In genomic region chr18:22739243-22739642, GRCh38 we compare ENCODE assay signal across 25 cellular contexts.
"Had no signal": no experiment of that assay in that cellular context is flagged by ENCODE, and none has a peak within 500 bp of the region (broad histone marks: within the 10 kb centered on the region; RNA-seq: fewer than 3 reads in every experiment).

No MANE protein-coding gene starts in this region.

- H3K27ac Mint-ChIP-seq: activated CD8-positive, alpha-beta memory T cell treated with anti-CD3 and anti-CD28 coated beads, Interleukin-2, amount 10 ng/mL, durations not matched to agents 7 days and 5 days; activated naive CD8-positive, alpha-beta T cell; activated T-cell treated with anti-CD3 and anti-CD28 coated beads, Interleukin-2, amount 50 U/mL, for 72 hours; natural killer cell treated with Interleukin-12 subunit alpha and Interleukin-12 subunit beta and Interleukin-15 and Interleukin-18, amount 100 ng/mL, for 72 hours; stimulated activated naive CD8-positive, alpha-beta T cell treated with anti-CD3 and anti-CD28 coated beads, Interleukin-15, Interleukin-2, amounts not matched to agents 100 ng/mL and 50 ng/mL, for 24 hours; T-helper 1 cell treated with Interleukin-12 subunit alpha and Interleukin-12 subunit beta and Interleukin-4 antibody, amounts not matched to agents 30 μg/mL and 1 μg/mL, for 36 hours; WTC11 had no signal

- H3K27me3 ChIP-seq: colonic mucosa, esophagus squamous epithelium, heart right ventricle, right lobe of liver, upper lobe of left lung had no signal

- H3K36me3 Mint-ChIP-seq: activated naive CD8-positive, alpha-beta T cell; natural killer cell treated with Interleukin-12 subunit alpha and Interleukin-12 subunit beta and Interleukin-15 and Interleukin-18, amount 100 ng/mL, for 72 hours; WTC11 had no signal

- H3K4me1 Mint-ChIP-seq: central memory CD8-positive, alpha-beta T cell had no signal

- DNase-seq: activated CD4-positive, alpha-beta T cell treated with anti-CD3 and anti-CD28 coated beads for 4 hours; activated CD4-positive, alpha-beta T cell treated with anti-CD3 and anti-CD28 coated beads, Interleukin-2, amount 50 U/mL, for 48 hours; activated CD8-positive, alpha-beta memory T cell treated with anti-CD3 and anti-CD28 coated beads, Interleukin-2, amount 10 ng/mL, durations not matched to agents 7 days and 5 days; activated effector memory CD4-positive, alpha-beta T cell treated with Interleukin-2 at 50 U/mL for 16 hours; activated naive CD4-positive, alpha-beta T cell treated with Interleukin-2 at 50 U/mL for 16 hours; activated T-cell treated with anti-CD3 and anti-CD28 coated beads for 4 hours; activated T-cell treated with anti-CD3 and anti-CD28 coated beads, Interleukin-2, amount 50 U/mL, for 72 hours; anterior cingulate cortex; colonic mucosa; effector CD8-positive, alpha-beta T cell; esophagus squamous epithelium; foreskin melanocyte; heart right ventricle; left ventricle myocardium inferior; mucosa of descending colon; right lobe of liver; stimulated activated CD4-positive, alpha-beta T cell treated with anti-CD3 and anti-CD28 coated beads, Interleukin-2, amount 100 ng/mL, for 48 hours; upper lobe of left lung had no signal

- H3K4me3 ChIP-seq: colonic mucosa, esophagus squamous epithelium, heart right ventricle, left ventricle myocardium inferior, mucosa of descending colon, right lobe of liver, upper lobe of left lung had no signal

- H3K4me1 ChIP-seq: colonic mucosa, esophagus squamous epithelium, upper lobe of left lung had no signal

- ATAC-seq: activated CD8-positive, alpha-beta memory T cell treated with anti-CD3 and anti-CD28 coated beads, Interleukin-2, amount 10 ng/mL, durations not matched to agents 7 days and 5 days; mucosa of descending colon; natural killer cell treated with Interleukin-12 subunit alpha and Interleukin-12 subunit beta and Interleukin-15 and Interleukin-18, amount 100 ng/mL, for 72 hours; WTC11 had no signal

- H3K9me3 Mint-ChIP-seq: central memory CD8-positive, alpha-beta T cell; natural killer cell treated with Interleukin-12 subunit alpha and Interleukin-12 subunit beta and Interleukin-15 and Interleukin-18, amount 100 ng/mL, for 72 hours; stimulated activated naive CD8-positive, alpha-beta T cell treated with anti-CD3 and anti-CD28 coated beads, Interleukin-15, Interleukin-2, amounts not matched to agents 100 ng/mL and 50 ng/mL, for 24 hours had no signal

- H3K27me3 Mint-ChIP-seq: stimulated activated naive CD8-positive, alpha-beta T cell treated with anti-CD3 and anti-CD28 coated beads, Interleukin-15, Interleukin-2, amounts not matched to agents 100 ng/mL and 50 ng/mL, for 24 hours had no signal

- H3K4me3 Mint-ChIP-seq: activated CD8-positive, alpha-beta memory T cell treated with anti-CD3 and anti-CD28 coated beads, Interleukin-2, amount 10 ng/mL, durations not matched to agents 7 days and 5 days; activated naive CD8-positive, alpha-beta T cell; activated T-cell treated with anti-CD3 and anti-CD28 coated beads, Interleukin-2, amount 50 U/mL, for 72 hours; central memory CD8-positive, alpha-beta T cell; natural killer cell treated with Interleukin-12 subunit alpha and Interleukin-12 subunit beta and Interleukin-15 and Interleukin-18, amount 100 ng/mL, for 72 hours; stimulated activated naive CD8-positive, alpha-beta T cell treated with anti-CD3 and anti-CD28 coated beads, Interleukin-15, Interleukin-2, amounts not matched to agents 100 ng/mL and 50 ng/mL, for 24 hours; T-helper 1 cell treated with Interleukin-12 subunit alpha and Interleukin-12 subunit beta and Interleukin-4 antibody, amounts not matched to agents 30 μg/mL and 1 μg/mL, for 36 hours; WTC11 had no signal

- H3K27ac ChIP-seq: colonic mucosa, epithelial cell of prostate, esophagus squamous epithelium, heart right ventricle, left ventricle myocardium inferior, right lobe of liver, upper lobe of left lung had no signal

- H3K9me3 ChIP-seq: colonic mucosa, esophagus squamous epithelium, heart right ventricle, mucosa of descending colon, right lobe of liver, upper lobe of left lung had no signal

- H3K36me3 ChIP-seq: colonic mucosa, esophagus squamous epithelium, heart right ventricle, left ventricle myocardium inferior, right lobe of liver, upper lobe of left lung had no signal
